In genomic region chr3:102714567-102714966, GRCh38 we compare ENCODE assay signal across 1 cellular context.
TF ChIP-seq lines count a peak whose summit lies in the region.

No MANE protein-coding gene starts in this region.

TF ChIP-seq in SK-N-SH treated with all-trans-retinoic acid at 6 μM for 48 hours, 23 proteins besides CTCF, POLR2A, EP300 and RAD21 (continued from another document):
- TF ChIP-seq PATZ1 (CRISPR knock-in tag; IDR thresholded peaks at IDR 0.05; ENCODE audit: borderline replicate concordance), result peak; percentile 84
- peak; percentile 73; the same call in 1 of the 2 replicates for TF ChIP-seq CREB5 (CRISPR knock-in tag; IDR thresholded peaks at IDR 0.05; ENCODE audit: low read depth)
- peak; percentile 49; the same call in 1 of the 2 replicates for TF ChIP-seq ZNF8 (CRISPR knock-in tag; IDR thresholded peaks at IDR 0.05)
- TF ChIP-seq TCF4 (CRISPR knock-in tag; IDR thresholded peaks at IDR 0.05; ENCODE audit: borderline replicate concordance), result peak; percentile 98
- TF ChIP-seq ZC3H10 (CRISPR knock-in tag; IDR thresholded peaks at IDR 0.05), result peak; percentile 96
- TF ChIP-seq ZNF70 (CRISPR knock-in tag; IDR thresholded peaks at IDR 0.05), result peak; percentile 27; the same call in 1 of the 2 replicates
- TF ChIP-seq, protein P1, sequence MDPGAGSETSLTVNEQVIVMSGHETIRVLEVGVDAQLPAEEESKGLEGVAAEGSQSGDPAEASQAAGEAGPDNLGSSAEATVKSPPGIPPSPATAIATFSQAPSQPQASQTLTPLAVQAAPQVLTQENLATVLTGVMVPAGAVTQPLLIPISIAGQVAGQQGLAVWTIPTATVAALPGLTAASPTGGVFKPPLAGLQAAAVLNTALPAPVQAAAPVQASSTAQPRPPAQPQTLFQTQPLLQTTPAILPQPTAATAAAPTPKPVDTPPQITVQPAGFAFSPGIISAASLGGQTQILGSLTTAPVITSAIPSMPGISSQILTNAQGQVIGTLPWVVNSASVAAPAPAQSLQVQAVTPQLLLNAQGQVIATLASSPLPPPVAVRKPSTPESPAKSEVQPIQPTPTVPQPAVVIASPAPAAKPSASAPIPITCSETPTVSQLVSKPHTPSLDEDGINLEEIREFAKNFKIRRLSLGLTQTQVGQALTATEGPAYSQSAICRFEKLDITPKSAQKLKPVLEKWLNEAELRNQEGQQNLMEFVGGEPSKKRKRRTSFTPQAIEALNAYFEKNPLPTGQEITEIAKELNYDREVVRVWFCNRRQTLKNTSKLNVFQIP (CRISPR knock-in tag; IDR thresholded peaks at IDR 0.05; ENCODE audit: borderline replicate concordance, low read depth), result no peak
TF ChIP-seq in SK-N-SH treated with all-trans-retinoic acid at 6 μM for 48 hours: peak in this region for 15.
